ENCODE assay signal across 9 cellular contexts in genomic region chr4:86595426-86595805, GRCh38. TPM values are rescaled to one million over a fixed set of nuclear protein-coding genes. Genes with fewer than 3 reads are reported as not detected.
A peak's percentile ranks its signal among the peaks of the same experiment; 100 is the strongest.
DNase-seq lines count a peak whose midpoint lies in the region; ATAC-seq, FAIRE-seq and TF ChIP-seq lines count a peak whose summit lies in the region.
"Had no signal": no experiment of that assay in that cellular context is flagged by ENCODE, and none has a peak within 500 bp of the region (broad histone marks: within the 10 kb centered on the region; RNA-seq: fewer than 3 reads in every experiment).

No MANE protein-coding gene starts in this region.

- no peak overlapping the region for H2BK20ac ChIP-seq in H9 (ENCODE audit: low read depth, low read length, poor library complexity, severe bottlenecking)

- H3K23ac ChIP-seq in H9 (ENCODE audit: insufficient read length, low read depth, low read length), result no peak overlapping the region

- no peaks in the 10 kb centered on the region; a peak in 1 of 5 replicates for H3K9me3 Mint-ChIP-seq in H9
- no peaks in the 10 kb centered on the region for H3K9me3 Mint-ChIP-seq in activated naive CD8-positive, alpha-beta T cell treated with anti-CD3 and anti-CD28 coated beads, Interleukin-2, amount 10 ng/mL, durations not matched to agents 7 days and 5 days
- no peaks in the 10 kb centered on the region for H3K9me3 Mint-ChIP-seq in stimulated activated effector memory CD8-positive, alpha-beta T cell treated with anti-CD3 and anti-CD28 coated beads, Interleukin-12 subunit alpha, Interleukin-12 subunit beta, amount 100 ng/mL, for 72 hours

- ATAC-seq in A549, result no peak
- ATAC-seq in activated naive CD8-positive, alpha-beta T cell treated with anti-CD3 and anti-CD28 coated beads, Interleukin-2, amount 10 ng/mL, durations not matched to agents 7 days and 5 days (ENCODE audit: low read depth), result no peak
- no peak for ATAC-seq in stimulated activated effector memory CD8-positive, alpha-beta T cell treated with anti-CD3 and anti-CD28 coated beads, Interleukin-12 subunit alpha, Interleukin-12 subunit beta, amount 100 ng/mL, for 72 hours
- ATAC-seq in GM21825 (IDR thresholded peaks at IDR 0.05; ENCODE audit: unreplicated experiment), result no peak

- no peak overlapping the region for H4K91ac ChIP-seq in H9 (ENCODE audit: insufficient read length, low read depth, low read length)

- peak overlapping the region in 2 of 3 experiments; percentile 94 to 97; a peak in 2 of 7 replicates for H3K27ac Mint-ChIP-seq in H9
- no peak overlapping the region for H3K27ac Mint-ChIP-seq in activated naive CD8-positive, alpha-beta T cell treated with anti-CD3 and anti-CD28 coated beads, Interleukin-2, amount 10 ng/mL, durations not matched to agents 7 days and 5 days
- peak overlapping the region; percentile 78 for H3K27ac Mint-ChIP-seq in stimulated activated effector memory CD8-positive, alpha-beta T cell treated with anti-CD3 and anti-CD28 coated beads, Interleukin-12 subunit alpha, Interleukin-12 subunit beta, amount 100 ng/mL, for 72 hours

- no peak overlapping the region for H3T11ph ChIP-seq in H9 (ENCODE audit: low read length)

- no peak overlapping the region for H3K18ac ChIP-seq in H9 (ENCODE audit: insufficient read length, low read depth, low read length)

- no peak overlapping the region for H3K4ac ChIP-seq in H9 (ENCODE audit: low read depth, low read length)

- H3K4me3 Mint-ChIP-seq in H9, result peak overlapping the region; percentile 89 to 96
- H3K4me3 Mint-ChIP-seq in activated naive CD8-positive, alpha-beta T cell treated with anti-CD3 and anti-CD28 coated beads, Interleukin-2, amount 10 ng/mL, durations not matched to agents 7 days and 5 days, result peak overlapping the region; percentile 78
- H3K4me3 Mint-ChIP-seq in stimulated activated effector memory CD8-positive, alpha-beta T cell treated with anti-CD3 and anti-CD28 coated beads, Interleukin-12 subunit alpha, Interleukin-12 subunit beta, amount 100 ng/mL, for 72 hours, result peak overlapping the region; percentile 82

- H3K27ac ChIP-seq in A549, result peak overlapping the region; percentile 87 to 96
- no peak overlapping the region for H3K27ac ChIP-seq in H9 (ENCODE audit: insufficient read length, low read depth, low read length)

- no peaks in the 10 kb centered on the region; a peak in 1 of 7 replicates for H3K36me3 Mint-ChIP-seq in H9 (ENCODE audit: insufficient read depth in 1 of 3, low read depth in 3 of 3)
- no peaks in the 10 kb centered on the region for H3K36me3 Mint-ChIP-seq in activated naive CD8-positive, alpha-beta T cell treated with anti-CD3 and anti-CD28 coated beads, Interleukin-2, amount 10 ng/mL, durations not matched to agents 7 days and 5 days
- peaks cover 8% of the 10 kb centered on the region for H3K36me3 Mint-ChIP-seq in stimulated activated effector memory CD8-positive, alpha-beta T cell treated with anti-CD3 and anti-CD28 coated beads, Interleukin-12 subunit alpha, Interleukin-12 subunit beta, amount 100 ng/mL, for 72 hours

- peaks cover 38 to 39% of the 10 kb centered on the region in 2 experiments for H3K4me1 Mint-ChIP-seq in H9
- H3K4me1 Mint-ChIP-seq in activated naive CD8-positive, alpha-beta T cell treated with anti-CD3 and anti-CD28 coated beads, Interleukin-2, amount 10 ng/mL, durations not matched to agents 7 days and 5 days, result peaks cover 13% of the 10 kb centered on the region
- H3K4me1 Mint-ChIP-seq in stimulated activated effector memory CD8-positive, alpha-beta T cell treated with anti-CD3 and anti-CD28 coated beads, Interleukin-12 subunit alpha, Interleukin-12 subunit beta, amount 100 ng/mL, for 72 hours, result peaks cover 6% of the 10 kb centered on the region

- no peak overlapping the region for H4K5ac ChIP-seq in H9 (ENCODE audit: insufficient read length, low read depth, low read length)

- peak overlapping the region; percentile 65 for H3K9ac ChIP-seq in H9 (ENCODE audit: extremely low read depth, insufficient read length, low read length)

- H3K4me1 ChIP-seq in A549 (peaks cover 34% of the 10 kb centered on the region; the same call in 2 of the 3 replicates), H9 (ENCODE audit: insufficient read depth, low read length) (peaks cover 3% of the 10 kb centered on the region; the same call in 1 of the 2 replicates)

- no peak for FAIRE-seq in A549 (lab: Jason Lieb, UNC)
- FAIRE-seq: colon had no signal

- DNase-seq in A549 (ENCODE audit: low read depth in 1 of 2, low spot score in 1 of 2) (no peak), H9 (no peak), cerebellar nuclear complex (lab: John Stamatoyannopoulos, UW) (no peak), NCI-H2029 treated with DMSO at 0.1 percent for 48 hours (lab: John Stamatoyannopoulos, UW) (no peak)
- no peak for DNase-seq in activated naive CD8-positive, alpha-beta T cell treated with anti-CD3 and anti-CD28 coated beads, Interleukin-2, amount 10 ng/mL, durations not matched to agents 7 days and 5 days
- no peak for DNase-seq in stimulated activated effector memory CD8-positive, alpha-beta T cell treated with anti-CD3 and anti-CD28 coated beads, Interleukin-12 subunit alpha, Interleukin-12 subunit beta, amount 100 ng/mL, for 72 hours (ENCODE audit: low spot score in 2 of 2)

- H2BK15ac ChIP-seq in H9 (ENCODE audit: low read depth, low read length), result no peak overlapping the region

- TF ChIP-seq CTCF in A549 (IDR thresholded peaks at IDR 0.05) (no peak), H9 (conservative IDR thresholded peaks at IDR 0.05) (no peak)

- no peaks in the 10 kb centered on the region for H3K27me3 ChIP-seq in H9 (ENCODE audit: insufficient read depth, low read length)

- H3K9me3 ChIP-seq in A549, result no peaks in the 10 kb centered on the region
- H3K9me3 ChIP-seq in H9 (ENCODE audit: control insufficient read depth, low read depth, low read length), result no peaks in the 10 kb centered on the region
- H3K9me3 ChIP-seq in iPS-18c (ENCODE audit: control insufficient read depth, insufficient read depth, low read length), result no peaks in the 10 kb centered on the region

- WGBS in A549 (ENCODE audit: missing lambda C conversion rate), result 7% methylated on average over 9 of the region's 9 CpGs
- WGBS in H9 (ENCODE audit: extremely low coverage, insufficient read length, low lambda C conversion rate), result no CpG with 5 or more reads among the region's 9 CpGs

- no peak overlapping the region for H2BK12ac ChIP-seq in H9 (ENCODE audit: insufficient read length, low read depth, low read length)

- H3K27me3 Mint-ChIP-seq in H9 (ENCODE audit: low read depth), result no peaks in the 10 kb centered on the region
- H3K27me3 Mint-ChIP-seq in activated naive CD8-positive, alpha-beta T cell treated with anti-CD3 and anti-CD28 coated beads, Interleukin-2, amount 10 ng/mL, durations not matched to agents 7 days and 5 days, result peaks cover 54% of the 10 kb centered on the region

- no peak for TF ChIP-seq RAD21 in A549 (conservative IDR thresholded peaks at IDR 0.05 in 1 of 2, IDR thresholded peaks at IDR 0.05 in 1 of 2)

- CTCF ChIA-PET in A549 (lab: Yijun Ruan, JAX), result interaction anchor here (2.1 to 3.0 kb wide), 2 partner anchors 97 to 99 kb away, joined by 5 to 8 read pairs; no protein-coding TSS in a partner anchor

- no peak overlapping the region for H2AFZ ChIP-seq in H9 (ENCODE audit: low read length)

- peaks cover 3% of the 10 kb centered on the region for H3K79me1 ChIP-seq in H9 (ENCODE audit: insufficient read depth, low read depth, low read length, poor library complexity, severe bottlenecking)

- peak overlapping the region; percentile 64 for H3K4me2 ChIP-seq in A549
- H3K4me2 ChIP-seq in H9 (ENCODE audit: insufficient read depth, insufficient read length, low read length), result peak overlapping the region; percentile 72

- H2AK5ac ChIP-seq in H9 (ENCODE audit: insufficient read length, low read length), result no peak overlapping the region

- H4K20me1 ChIP-seq in H9 (ENCODE audit: control insufficient read depth, insufficient read depth, insufficient read length), result no peaks in the 10 kb centered on the region

- H4K8ac ChIP-seq in H9 (replicated peaks; ENCODE audit: insufficient read length, low read depth, low read length), result no peak overlapping the region

- H2BK5ac ChIP-seq in H9 (ENCODE audit: insufficient read length, low read length), result no peak overlapping the region

- H2BK120ac ChIP-seq in H9 (ENCODE audit: low read depth, low read length, poor library complexity, severe bottlenecking), result no peak overlapping the region

- no peak for TF ChIP-seq POLR2A in A549 (IDR thresholded peaks at IDR 0.05; ENCODE audit: low read length)

- H3K14ac ChIP-seq in H9 (ENCODE audit: insufficient read depth, low read length), result no peak overlapping the region

- POLR2A ChIA-PET in A549 (lab: Yijun Ruan, JAX), result interaction anchor here (0.9 kb wide), 1 partner anchor 296 kb away, joined by 3 read pairs; no protein-coding TSS in a partner anchor
- POLR2A ChIA-PET in activated naive CD8-positive, alpha-beta T cell treated with anti-CD3 and anti-CD28 coated beads, Interleukin-2, amount 10 ng/mL, durations not matched to agents 7 days and 5 days (lab: Charles Lee), result no interaction called here

- TF ChIP-seq EP300 in A549 (IDR thresholded peaks at IDR 0.05), result no peak

- peaks cover 9% of the 10 kb centered on the region for H3K23me2 ChIP-seq in H9 (ENCODE audit: insufficient read length, low read depth, low read length, poor library complexity, severe bottlenecking)

- H3K4me3 ChIP-seq in A549, result peak overlapping the region; percentile 87
- peak overlapping the region; percentile 94 for H3K4me3 ChIP-seq in iPS-18c (ENCODE audit: insufficient read depth, low read depth, low read length)

- H3K56ac ChIP-seq in H9 (ENCODE audit: insufficient read length, low read depth, low read length), result no peak overlapping the region

- H3K79me2 ChIP-seq in H9 (ENCODE audit: insufficient read depth, low read length), result peaks cover 10% of the 10 kb centered on the region; the same call in 1 of the 2 replicates

TF ChIP-seq in A549, 52 proteins besides CTCF, POLR2A, EP300 and RAD21 (continues in another document):
- no peak for TF ChIP-seq USF2 (IDR thresholded peaks at IDR 0.05)
- TF ChIP-seq CHD4 (IDR thresholded peaks at IDR 0.05; ENCODE audit: borderline replicate concordance), result no peak
- TF ChIP-seq MAZ (IDR thresholded peaks at IDR 0.05; ENCODE audit: borderline replicate concordance, low read depth, low read length), result no peak

RNA-seq across cellular contexts. Expression of gene PTPN13, which starts 1.3 kb away (rescaled TPM):
- polyA plus RNA-seq in A549 (2011; rRNA removed) (10.4 and 13.3 TPM in 2 replicates), A549 (2017; fragmentation: RNase III; extraction: RNeasy Plus Mini Kit Qiagen cat#74134 plus additional on column Dnase treatment) (9.4 to 13.3 TPM (median 13.1 TPM) in 3 replicates)
- 2.2 and 2.8 TPM in 2 replicates for polyA plus RNA-seq in A549 (2012; cell fraction: cytosol; rRNA removed)
- polyA plus RNA-seq in A549 (2012; cell fraction: nucleus; rRNA removed), result 2.4 and 2.8 TPM in 2 replicates
- 12.0 and 12.8 TPM in 2 replicates for polyA minus RNA-seq in A549 (2011; rRNA and poly(A)+ RNA removed)
- 32.7 and 34.9 TPM in 2 replicates for total RNA-seq in H9 (2021)
- under 1 TPM; 0.06 TPM for total RNA-seq in activated naive CD8-positive, alpha-beta T cell treated with anti-CD3 and anti-CD28 coated beads, Interleukin-2, amount 10 ng/mL, durations not matched to agents 7 days and 5 days

Comparison
In these comparisons a context has a peak if more than half of its experiments do, and no peak if none do; other contexts are left out.
1. RNA of gene PTPN13, which starts 1.3 kb away (total RNA-seq): 32.7 to 34.9 TPM in H9; 0.06 TPM in activated naive CD8-positive, alpha-beta T cell treated with anti-CD3 and anti-CD28 coated beads, Interleukin-2, amount 10 ng/mL, durations not matched to agents 7 days and 5 days; every median in the first group is over 10 times any median in the second.
2. Peak in every context shown above with its lines, with median percentiles within 50 percentile points of each other: H3K4me3 Mint-ChIP-seq.